23 cellular contexts compared by ENCODE assay signal in the genomic region with DNA sequence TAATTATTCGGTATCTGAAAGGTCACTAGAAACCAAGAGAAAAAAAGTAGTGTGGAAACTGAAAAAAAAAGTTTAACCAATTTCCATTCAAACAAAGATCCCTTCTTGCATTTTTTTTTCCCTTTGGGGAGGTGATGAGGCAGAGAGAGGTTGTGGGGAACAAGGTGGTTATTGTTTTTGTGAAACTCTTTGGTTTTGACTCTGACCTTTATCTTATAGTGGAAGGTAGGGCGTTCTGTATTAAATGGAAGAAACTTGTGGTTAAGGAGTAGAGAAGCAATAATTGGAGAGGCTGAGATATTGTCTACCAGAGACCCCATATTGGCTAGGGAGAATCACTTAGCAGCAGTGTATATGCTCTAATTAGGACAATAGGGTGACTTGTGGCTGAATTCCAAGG.
"Had no signal": no experiment of that assay in that cellular context is flagged by ENCODE, and none has a peak within 500 bp of the region (broad histone marks: within the 10 kb centered on the region; RNA-seq: fewer than 3 reads in every experiment).

No MANE protein-coding gene starts in this region.

- H3K4me1 ChIP-seq: ascending aorta, lower lobe of right lung, right lobe of liver, SJCRH30, upper lobe of left lung had no signal

- H3K4me3 Mint-ChIP-seq: naive thymus-derived CD4-positive, alpha-beta T cell; neural crest cell; T-helper 1 cell treated with Interleukin-12 subunit alpha and Interleukin-12 subunit beta and Interleukin-4 antibody, amounts not matched to agents 30 μg/mL and 1 μg/mL, for 36 hours had no signal

- DNase-seq: activated CD4-positive, alpha-beta T cell treated with anti-CD3 and anti-CD28 coated beads for 48 hours; activated CD4-positive, CD25-positive, alpha-beta regulatory T cell; activated CD8-positive, alpha-beta memory T cell treated with anti-CD3 and anti-CD28 coated beads, Interleukin-2, amount 50 U/mL, for 48 hours; activated naive CD4-positive, alpha-beta T cell treated with Interleukin-2 at 50 U/mL for 16 hours; central memory CD4-positive, alpha-beta T cell; effector memory CD4-positive, alpha-beta T cell; foreskin melanocyte; kidney; lower lobe of right lung; naive thymus-derived CD4-positive, alpha-beta T cell; occipital lobe; right lobe of liver; SJCRH30; stimulated activated CD4-positive, alpha-beta T cell treated with anti-CD3 and anti-CD28 coated beads, Interleukin-1b, Interleukin-23, amount 100 ng/mL, for 48 hours; T1000; upper lobe of left lung had no signal

- H3K9me3 Mint-ChIP-seq: T-helper 1 cell treated with Interleukin-12 subunit alpha and Interleukin-12 subunit beta and Interleukin-4 antibody, amounts not matched to agents 30 μg/mL and 1 μg/mL, for 36 hours had no signal

- ATAC-seq: esophagus mucosa; left lobe of liver; lower lobe of right lung; naive thymus-derived CD4-positive, alpha-beta T cell; right lobe of liver had no signal

- H3K27ac Mint-ChIP-seq: T-helper 1 cell treated with Interleukin-12 subunit alpha and Interleukin-12 subunit beta and Interleukin-4 antibody, amounts not matched to agents 30 μg/mL and 1 μg/mL, for 36 hours had no signal

- H3K4me3 ChIP-seq: ascending aorta, lower lobe of right lung, right lobe of liver, SJCRH30, skin epidermis, upper lobe of left lung had no signal

- H3K36me3 ChIP-seq: ascending aorta, brain microvascular endothelial cell, lower lobe of right lung, right lobe of liver, SJCRH30, upper lobe of left lung had no signal

- H3K27me3 ChIP-seq: ascending aorta, brain microvascular endothelial cell, right lobe of liver, SJCRH30, upper lobe of left lung had no signal

- H3K9me3 ChIP-seq: ascending aorta, lower lobe of right lung, right lobe of liver, SJCRH30, upper lobe of left lung had no signal

- H3K27ac ChIP-seq: ascending aorta, lower lobe of right lung, right lobe of liver, SJCRH30, skin epidermis, upper lobe of left lung had no signal
